Comparison of ENCODE assay signal across 12 cellular contexts in genomic region chr10:108187396-108188012, GRCh38.
"Had no signal": no experiment of that assay in that cellular context is flagged by ENCODE, and none has a peak within 500 bp of the region (broad histone marks: within the 10 kb centered on the region; RNA-seq: fewer than 3 reads in every experiment).

No MANE protein-coding gene starts in this region.

- H3K27me3 ChIP-seq: brain microvascular endothelial cell, thyroid gland had no signal

- H3K4me1 ChIP-seq: thyroid gland had no signal

- H3K9me3 ChIP-seq: thyroid gland had no signal

- H3K27ac ChIP-seq: brain microvascular endothelial cell, thyroid gland had no signal

- H3K36me3 ChIP-seq: brain microvascular endothelial cell, thyroid gland had no signal

- DNase-seq: activated CD4-positive, alpha-beta T cell treated with anti-CD3 and anti-CD28 coated beads, Interleukin-2, amount 10 ng/mL, durations not matched to agents 24 days and 14 days; activated CD4-positive, CD25-positive, alpha-beta regulatory T cell; activated CD8-positive, alpha-beta memory T cell treated with anti-CD3 and anti-CD28 coated beads, Interleukin-2, amount 50 U/mL, for 48 hours; activated naive CD8-positive, alpha-beta T cell treated with anti-CD3 and anti-CD28 coated beads for 36 hours; brain microvascular endothelial cell; cerebellar nuclear complex; effector CD8-positive, alpha-beta T cell; kidney; left ventricle myocardium superior; mesendoderm; posterior cingulate gyrus; thyroid gland had no signal

- H3K4me3 ChIP-seq: thyroid gland had no signal
